Comparison of ENCODE assay signal across 8 cellular contexts in genomic region chr1:1307908-1308755, GRCh38. TPM values are rescaled to one million over a fixed set of nuclear protein-coding genes. Genes with fewer than 3 reads are reported as not detected.
DNase-seq lines count a peak whose midpoint lies in the region; ATAC-seq and TF ChIP-seq lines count a peak whose summit lies in the region.

A gene with protein sequence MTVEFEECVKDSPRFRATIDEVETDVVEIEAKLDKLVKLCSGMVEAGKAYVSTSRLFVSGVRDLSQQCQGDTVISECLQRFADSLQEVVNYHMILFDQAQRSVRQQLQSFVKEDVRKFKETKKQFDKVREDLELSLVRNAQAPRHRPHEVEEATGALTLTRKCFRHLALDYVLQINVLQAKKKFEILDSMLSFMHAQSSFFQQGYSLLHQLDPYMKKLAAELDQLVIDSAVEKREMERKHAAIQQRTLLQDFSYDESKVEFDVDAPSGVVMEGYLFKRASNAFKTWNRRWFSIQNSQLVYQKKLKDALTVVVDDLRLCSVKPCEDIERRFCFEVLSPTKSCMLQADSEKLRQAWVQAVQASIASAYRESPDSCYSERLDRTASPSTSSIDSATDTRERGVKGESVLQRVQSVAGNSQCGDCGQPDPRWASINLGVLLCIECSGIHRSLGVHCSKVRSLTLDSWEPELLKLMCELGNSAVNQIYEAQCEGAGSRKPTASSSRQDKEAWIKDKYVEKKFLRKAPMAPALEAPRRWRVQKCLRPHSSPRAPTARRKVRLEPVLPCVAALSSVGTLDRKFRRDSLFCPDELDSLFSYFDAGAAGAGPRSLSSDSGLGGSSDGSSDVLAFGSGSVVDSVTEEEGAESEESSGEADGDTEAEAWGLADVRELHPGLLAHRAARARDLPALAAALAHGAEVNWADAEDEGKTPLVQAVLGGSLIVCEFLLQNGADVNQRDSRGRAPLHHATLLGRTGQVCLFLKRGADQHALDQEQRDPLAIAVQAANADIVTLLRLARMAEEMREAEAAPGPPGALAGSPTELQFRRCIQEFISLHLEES (minus strand): TSS chr1:1307930. CDS start chr1:1307815, 115 bp downstream.
A gene with protein sequence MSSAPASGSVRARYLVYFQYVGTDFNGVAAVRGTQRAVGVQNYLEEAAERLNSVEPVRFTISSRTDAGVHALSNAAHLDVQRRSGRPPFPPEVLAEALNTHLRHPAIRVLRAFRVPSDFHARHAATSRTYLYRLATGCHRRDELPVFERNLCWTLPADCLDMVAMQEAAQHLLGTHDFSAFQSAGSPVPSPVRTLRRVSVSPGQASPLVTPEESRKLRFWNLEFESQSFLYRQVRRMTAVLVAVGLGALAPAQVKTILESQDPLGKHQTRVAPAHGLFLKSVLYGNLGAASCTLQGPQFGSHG (plus strand): TSS chr1:1308597. CDS start chr1:1308644, 47 bp downstream.

- H3K27ac Mint-ChIP-seq in stimulated activated naive CD8-positive, alpha-beta T cell treated with anti-CD3 and anti-CD28 coated beads, Interleukin-15, amount 100 ng/mL, for 72 hours, result peak within 1 kb of the TSS; percentile 81 to 95

- H3F3A ChIP-seq in GM23248 (ENCODE audit: insufficient read depth), result no peaks in the 10 kb centered on the region
- no peaks in the 10 kb centered on the region for H3F3A ChIP-seq in neural cell (ENCODE audit: insufficient read depth, low read length, poor library complexity, severe bottlenecking)

- TF ChIP-seq POLR2A in Raji (IDR thresholded peaks at IDR 0.05; ENCODE audit: insufficient read depth, low read depth, low read length), result peak; percentile 79

- H3K79me2 ChIP-seq in DND-41 (ENCODE audit: insufficient read depth, low read length) (peaks cover 70% of the 10 kb centered on the region), GM23248 (ENCODE audit: insufficient read depth) (peaks cover 60% of the 10 kb centered on the region), neural cell (replicated peaks; ENCODE audit: insufficient read depth, low read length) (peaks cover 36% of the 10 kb centered on the region)

- H3K9ac ChIP-seq in DND-41 (ENCODE audit: low read depth, low read length), result peak within 1 kb of the TSS; percentile 96
- peak within 1 kb of the TSS; percentile 97 for H3K9ac ChIP-seq in GM23248
- H3K9ac ChIP-seq in neural cell (ENCODE audit: low read length), result peak within 1 kb of the TSS; percentile 95

- H3K4me1 Mint-ChIP-seq in stimulated activated naive CD8-positive, alpha-beta T cell treated with anti-CD3 and anti-CD28 coated beads, Interleukin-15, amount 100 ng/mL, for 72 hours, result peaks cover 48% of the 10 kb centered on the region

- in situ Hi-C loops in GM23248 (cut with MboI), result no loop called here

- H3K27me3 ChIP-seq in DND-41 (ENCODE audit: insufficient read depth, low read length, poor library complexity) (no peaks in the 10 kb centered on the region), GM23248 (replicated peaks; ENCODE audit: insufficient read depth) (no peaks in the 10 kb centered on the region), neural cell (ENCODE audit: insufficient read depth, low read depth, low read length) (no peaks in the 10 kb centered on the region)

- H3K9me3 ChIP-seq in DND-41 (ENCODE audit: insufficient read depth, low read length, severe bottlenecking) (no peaks in the 10 kb centered on the region), GM23248 (ENCODE audit: low read depth) (no peaks in the 10 kb centered on the region), neural cell (ENCODE audit: low read length) (no peaks in the 10 kb centered on the region)

- peak; percentile 59 for TF ChIP-seq EP300 in neural cell (conservative IDR thresholded peaks at IDR 0.05; ENCODE audit: poor library complexity, severe bottlenecking)

- H3K9me2 ChIP-seq in GM23248 (ENCODE audit: insufficient read depth), result no peaks in the 10 kb centered on the region
- no peaks in the 10 kb centered on the region for H3K9me2 ChIP-seq in neural cell (ENCODE audit: insufficient read depth, low read length)

- H3K4me3 ChIP-seq in DND-41 (ENCODE audit: low read depth in 1 of 2, low read length in 2 of 2) (peak within 1 kb of the TSS; percentile 91 to 96), GM23248 (peak within 1 kb of the TSS; percentile 99), fibroblast of the aortic adventitia (ENCODE audit: low read depth, low read length) (peak within 1 kb of the TSS; percentile 76), neural cell (ENCODE audit: low read length) (peak within 1 kb of the TSS; percentile 99)

- no peaks in the 10 kb centered on the region for H3K9me3 Mint-ChIP-seq in stimulated activated naive CD8-positive, alpha-beta T cell treated with anti-CD3 and anti-CD28 coated beads, Interleukin-15, amount 100 ng/mL, for 72 hours

- H3K4me3 Mint-ChIP-seq in stimulated activated naive CD8-positive, alpha-beta T cell treated with anti-CD3 and anti-CD28 coated beads, Interleukin-15, amount 100 ng/mL, for 72 hours, result peak within 1 kb of the TSS; percentile 86 to 91

- H3K4me1 ChIP-seq in DND-41 (ENCODE audit: insufficient read depth, low read length), result peaks cover 46% of the 10 kb centered on the region
- H3K4me1 ChIP-seq in GM23248 (ENCODE audit: insufficient read depth), result peaks cover 22% of the 10 kb centered on the region

- TF ChIP-seq CTCF in DND-41 (IDR thresholded peaks at IDR 0.05; ENCODE audit: borderline replicate concordance, extremely low read depth, low read length, poor library complexity, severe bottlenecking) (no peak), fibroblast of the aortic adventitia (IDR thresholded peaks at IDR 0.05; ENCODE audit: insufficient read depth, low read length) (no peak), neural cell (IDR thresholded peaks at IDR 0.05; ENCODE audit: poor library complexity, severe bottlenecking) (peak; percentile 45)

- peak; percentile 72 for ATAC-seq in DND-41 (ENCODE audit: insufficient read depth, low read depth)
- ATAC-seq in stimulated activated naive CD8-positive, alpha-beta T cell treated with anti-CD3 and anti-CD28 coated beads, Interleukin-15, amount 100 ng/mL, for 72 hours, result peak; percentile 81

- no peaks in the 10 kb centered on the region for H3K27me3 Mint-ChIP-seq in stimulated activated naive CD8-positive, alpha-beta T cell treated with anti-CD3 and anti-CD28 coated beads, Interleukin-15, amount 100 ng/mL, for 72 hours

- no peak for TF ChIP-seq RAD21 in neural cell (conservative IDR thresholded peaks at IDR 0.05)

- DNase-seq in DND-41, result peak; percentile 91
- DNase-seq in GM23248, result peak; percentile 98
- peak; percentile 90 for DNase-seq in LHCN-M2 (ENCODE audit: low read depth)
- peak; percentile 81 for DNase-seq in activated T-helper 9 cell treated with anti-CD3 and anti-CD28 coated beads, Interleukin-2, amount 50 U/mL, for 16 hours (ENCODE audit: low read depth)
- peak; percentile 96 for DNase-seq in fibroblast of the aortic adventitia (ENCODE audit: low read depth)
- DNase-seq in stimulated activated naive CD8-positive, alpha-beta T cell treated with anti-CD3 and anti-CD28 coated beads, Interleukin-15, amount 100 ng/mL, for 72 hours, result peak; percentile 94

- peak within 1 kb of the TSS; percentile 87 for H2AFZ ChIP-seq in DND-41 (ENCODE audit: low read depth, low read length)
- peak within 1 kb of the TSS; percentile 67 for H2AFZ ChIP-seq in GM23248
- no peak within 1 kb of the TSS for H2AFZ ChIP-seq in neural cell (ENCODE audit: low read depth, low read length)

- peak within 1 kb of the TSS; percentile 86 for H3K27ac ChIP-seq in DND-41 (ENCODE audit: low read length)
- H3K27ac ChIP-seq in GM23248, result peak within 1 kb of the TSS; percentile 89
- H3K27ac ChIP-seq in neural cell (ENCODE audit: low read length), result peak within 1 kb of the TSS; percentile 95

- peaks cover 57% of the 10 kb centered on the region for H4K20me1 ChIP-seq in DND-41 (ENCODE audit: insufficient read depth, low read length)
- no peaks in the 10 kb centered on the region for H4K20me1 ChIP-seq in GM23248 (ENCODE audit: insufficient read depth)
- peaks cover 2% of the 10 kb centered on the region for H4K20me1 ChIP-seq in neural cell (ENCODE audit: insufficient read depth)

- H3K4me2 ChIP-seq in DND-41 (ENCODE audit: insufficient read depth, low read length) (peak within 1 kb of the TSS; percentile 76), GM23248 (ENCODE audit: unreplicated experiment) (peak within 1 kb of the TSS; percentile 85), neural cell (ENCODE audit: low read length) (peak within 1 kb of the TSS; percentile 80)

- H3K36me3 ChIP-seq in DND-41 (ENCODE audit: insufficient read depth, low read length) (peaks cover 44% of the 10 kb centered on the region), GM23248 (ENCODE audit: low read depth) (peaks cover 7% of the 10 kb centered on the region; the same call in 1 of the 2 replicates), neural cell (ENCODE audit: insufficient read depth, low read length) (no peaks in the 10 kb centered on the region)

- 1% methylated on average over 54 to 111 of the region's 135 CpGs for WGBS in GM23248 (ENCODE audit: low coverage in 1 of 2, low lambda C conversion rate in 2 of 2, missing lambda C conversion rate in 2 of 2), 2 experiments

TF ChIP-seq in neural cell, 6 proteins besides CTCF, POLR2A, EP300 and RAD21 (continues in another document):
- peak; percentile 81 for TF ChIP-seq MXI1 (conservative IDR thresholded peaks at IDR 0.05; ENCODE audit: poor library complexity, severe bottlenecking)
- peak; percentile 49 for TF ChIP-seq SMC3 (conservative IDR thresholded peaks at IDR 0.05; ENCODE audit: poor library complexity)
- TF ChIP-seq TAF1 (IDR thresholded peaks at IDR 0.05; ENCODE audit: low read depth), result no peak
- TF ChIP-seq POLR2AphosphoS5 (IDR thresholded peaks at IDR 0.05), result peak; percentile 55

RNA-seq across cellular contexts. Expression of the first gene that starts in this region (rescaled TPM):
- total RNA-seq in GM23248 (2014; rRNA removed; shearing (Covaris generic)), result 58.6 and 68.0 TPM in 2 replicates
- polyA plus RNA-seq in GM23248 (2016; fragmentation: Nextera tagmentation; extraction: Ambion mirVana), result 11.6 and 11.8 TPM in 2 replicates
- total RNA-seq in LHCN-M2 (2014; rRNA removed), result 71.0 and 76.4 TPM in 2 replicates
- polyA plus RNA-seq in LHCN-M2 (2012), result 31.5 TPM
- total RNA-seq in fibroblast of the aortic adventitia (ENCODE audit: low replicate concordance), result 43.2 and 106 TPM in 2 replicates
- polyA plus RNA-seq in neural cell, result 186 and 230 TPM in 2 replicates
- 105 and 125 TPM in 2 replicates for polyA minus RNA-seq in neural cell

RNA-seq across cellular contexts. Expression of the second gene that starts in this region (rescaled TPM):
- 36.2 and 46.5 TPM in 2 replicates for total RNA-seq in GM23248 (2014; rRNA removed; shearing (Covaris generic))
- 28.3 and 30.9 TPM in 2 replicates for polyA plus RNA-seq in GM23248 (2016; fragmentation: Nextera tagmentation; extraction: Ambion mirVana)
- 31.8 and 34.3 TPM in 2 replicates for total RNA-seq in LHCN-M2 (2014; rRNA removed)
- 24.3 TPM for polyA plus RNA-seq in LHCN-M2 (2012)
- 21.3 and 25.9 TPM in 2 replicates for total RNA-seq in fibroblast of the aortic adventitia (ENCODE audit: low replicate concordance)
- 25.0 and 36.8 TPM in 2 replicates for polyA plus RNA-seq in neural cell
- 21.9 and 24.3 TPM in 2 replicates for polyA minus RNA-seq in neural cell

Comparison
In these comparisons a context has a peak if more than half of its experiments do, and no peak if none do; other contexts are left out.
1. Peak in every context shown above with its lines: DNase-seq, ATAC-seq, H3K4me3 ChIP-seq and H3K27ac ChIP-seq.
2. RNA of the first gene that starts in this region (polyA plus RNA-seq): 186 to 230 TPM in neural cell; 11.6 to 11.8 TPM in GM23248; every median in the first group is over 10 times any median in the second.